8 cellular contexts compared by ENCODE assay signal in genomic region chr3:11136871-11137626, GRCh38. TPM values are rescaled to one million over a fixed set of nuclear protein-coding genes. Genes with fewer than 3 reads are reported as not detected.
DNase-seq lines count a peak whose midpoint lies in the region; ATAC-seq lines count a peak whose summit lies in the region.

No MANE protein-coding gene starts in this region.

- DNase-seq in AG08395 (ENCODE audit: low spot score): peak; percentile 97
- peak; percentile 96 for DNase-seq in MG63
- peak; percentile 96 for DNase-seq in dermis blood vessel endothelial cell
- no peak for DNase-seq in NK-92 (lab: John Stamatoyannopoulos, UW; ENCODE audit: unreplicated experiment)
- no peak for DNase-seq in COR-L47 (lab: John Stamatoyannopoulos, UW)

- H3K27me3 ChIP-seq in MG63: no peaks in the 10 kb centered on the region

- H3K27ac ChIP-seq in mesodermal cell (ENCODE audit: low read depth, low read length, severe bottlenecking): peak overlapping the region; percentile 89

- ATAC-seq in HG03108 (IDR thresholded peaks at IDR 0.05; ENCODE audit: unreplicated experiment) (no peak), GM21619 (IDR thresholded peaks at IDR 0.05; ENCODE audit: unreplicated experiment) (no peak)

- H3K36me3 ChIP-seq in MG63 (no peaks in the 10 kb centered on the region), mesodermal cell (ENCODE audit: control insufficient read depth, insufficient read depth, low read length) (no peaks in the 10 kb centered on the region)

- H3K4me3 ChIP-seq in MG63 (peak overlapping the region; percentile 56), mesodermal cell (ENCODE audit: extremely low read depth, insufficient read depth, low read length, poor library complexity, severe bottlenecking) (peak overlapping the region; percentile 14)

- H3K4me1 ChIP-seq in mesodermal cell (ENCODE audit: control insufficient read depth, insufficient read depth, low read length, poor library complexity, severe bottlenecking): peaks cover 7% of the 10 kb centered on the region

- H3K9me3 ChIP-seq in MG63 (no peaks in the 10 kb centered on the region), mesodermal cell (ENCODE audit: control insufficient read depth, low read length) (no peaks in the 10 kb centered on the region)

- WGBS in mesodermal cell (ENCODE audit: insufficient coverage in 2 of 2), 2 experiments: 45 to 61% methylated on average over 17 of the region's 21 CpGs

RNA-seq across cellular contexts. Expression of gene HRH1, which starts 17.2 kb away (rescaled TPM):
- 5.5 and 6.3 TPM in 2 replicates for total RNA-seq in MG63 (2014; rRNA removed; shearing (Covaris generic); ENCODE audit: low replicate concordance)
- 6.1 TPM in 2 replicates for total RNA-seq in dermis blood vessel endothelial cell
- polyA plus RNA-seq in mesodermal cell (2013, experiment 1 of 2): 0.74 TPM
- polyA plus RNA-seq in mesodermal cell (2013, experiment 2 of 2): 0.66 TPM

Comparison
In these comparisons a context has a peak if more than half of its experiments do, and no peak if none do; other contexts are left out.
1. DNase-seq: peak in AG08395 (single experiment), MG63 (single experiment) and dermis blood vessel endothelial cell (single experiment); none in NK-92 (single experiment) and COR-L47 (single experiment).